8 cellular contexts compared by ENCODE assay signal in genomic region chr14:35825968-35826217, GRCh38. TPM values are rescaled to one million over a fixed set of nuclear protein-coding genes. Genes with fewer than 3 reads are reported as not detected.
A peak's percentile ranks its signal among the peaks of the same experiment; 100 is the strongest.
DNase-seq lines count a peak whose midpoint lies in the region; ATAC-seq and TF ChIP-seq lines count a peak whose summit lies in the region.

No MANE protein-coding gene starts in this region.

- H3K4ac ChIP-seq in H9 (ENCODE audit: low read depth, low read length) = no peak overlapping the region

- H2BK12ac ChIP-seq in H9 (ENCODE audit: insufficient read length, low read depth, low read length) = no peak overlapping the region

- H3K4me1 ChIP-seq in H9 (ENCODE audit: insufficient read depth, low read length) (no peaks in the 10 kb centered on the region), gastroesophageal sphincter (peaks cover 0 to 20% (median 0%) of the 10 kb centered on the region in 3 donors), skeletal muscle tissue (ENCODE audit: control insufficient read depth in 3 of 3, insufficient read depth in 3 of 3, low read length in 3 of 3) (peaks cover 0 to 8% (median 5%) of the 10 kb centered on the region in 3 donors)

- H3K23ac ChIP-seq in H9 (ENCODE audit: insufficient read length, low read depth, low read length) = no peak overlapping the region

- peak overlapping the region; percentile 9 to 31 (median 15); a peak in 3 of 7 replicates for H3K27ac Mint-ChIP-seq in H9

- no peak overlapping the region for H3K27ac ChIP-seq in H9 (ENCODE audit: insufficient read length, low read depth, low read length)
- H3K27ac ChIP-seq in gastroesophageal sphincter = peak overlapping the region in 3 of 4 donors; percentile 96 to 99 (median 96)
- H3K27ac ChIP-seq in skeletal muscle tissue (ENCODE audit: low read depth, low read length) = no peak overlapping the region

- no peak for ATAC-seq in gastroesophageal sphincter
- no peak for ATAC-seq in GM21576 (IDR thresholded peaks at IDR 0.05; ENCODE audit: unreplicated experiment)

- H3K36me3 ChIP-seq in gastroesophageal sphincter (no peaks in the 10 kb centered on the region), skeletal muscle tissue (ENCODE audit: control insufficient read depth in 3 of 3, insufficient read depth in 3 of 3, low read length in 3 of 3) (no peaks in the 10 kb centered on the region)

- no peak overlapping the region for H4K5ac ChIP-seq in H9 (ENCODE audit: insufficient read length, low read depth, low read length)

- H3K27me3 Mint-ChIP-seq in H9 (ENCODE audit: low read depth) = no peaks in the 10 kb centered on the region

- H3K36me3 Mint-ChIP-seq in H9 (ENCODE audit: insufficient read depth in 1 of 3, low read depth in 3 of 3) = peaks cover 0 to 3% (median 0%) of the 10 kb centered on the region in 3 experiments; a peak in 2 of 7 replicates

- TF ChIP-seq POLR2A in gastroesophageal sphincter (IDR thresholded peaks at IDR 0.05) = no peak

- H3K4me2 ChIP-seq in H9 (ENCODE audit: insufficient read depth, insufficient read length, low read length) = peak overlapping the region; percentile 31

- no peak overlapping the region for H3K14ac ChIP-seq in H9 (ENCODE audit: insufficient read depth, low read length)

- H3K9ac ChIP-seq in H9 (ENCODE audit: extremely low read depth, insufficient read length, low read length) = peak overlapping the region; percentile 23
- peak overlapping the region; percentile 75 to 98 (median 89) for H3K9ac ChIP-seq in skeletal muscle tissue (ENCODE audit: low read depth in 1 of 3, low read length in 3 of 3)

- H3K4me3 Mint-ChIP-seq in H9 = peak overlapping the region; percentile 91 to 95

- H2BK20ac ChIP-seq in H9 (ENCODE audit: low read depth, low read length, poor library complexity, severe bottlenecking) = no peak overlapping the region

- WGBS in H9 (ENCODE audit: extremely low coverage, insufficient read length, low lambda C conversion rate) = no CpG with 5 or more reads among the region's 6 CpGs
- WGBS in gastroesophageal sphincter (ENCODE audit: low coverage in 1 of 2), 2 donors = 0 to 2% methylated on average over 4 to 6 of the region's 6 CpGs

- no peaks in the 10 kb centered on the region for H3K79me1 ChIP-seq in H9 (ENCODE audit: insufficient read depth, low read depth, low read length, poor library complexity, severe bottlenecking)

- H2BK5ac ChIP-seq in H9 (ENCODE audit: insufficient read length, low read length) = no peak overlapping the region

- TF ChIP-seq EP300 in gastroesophageal sphincter (IDR thresholded peaks at IDR 0.05) = no peak

- H3K4me3 ChIP-seq in WI38 (ENCODE audit: low read depth, low read length) (peak overlapping the region; percentile 93), gastroesophageal sphincter (peak overlapping the region; percentile 52 to 71), skeletal muscle tissue (ENCODE audit: low read length in 3 of 3) (peak overlapping the region; percentile 92 to 100 (median 96))

- H2AK5ac ChIP-seq in H9 (ENCODE audit: insufficient read length, low read length) = no peak overlapping the region

- H3T11ph ChIP-seq in H9 (ENCODE audit: low read length) = no peak overlapping the region

- no peaks in the 10 kb centered on the region for H3K9me3 ChIP-seq in H9 (ENCODE audit: control insufficient read depth, low read depth, low read length)
- H3K9me3 ChIP-seq in gastroesophageal sphincter = no peaks in the 10 kb centered on the region
- H3K9me3 ChIP-seq in skeletal muscle tissue (ENCODE audit: control insufficient read depth in 3 of 3, low read length in 3 of 3) = no peaks in the 10 kb centered on the region

- H3K4me1 Mint-ChIP-seq in H9 = peaks cover 12% of the 10 kb centered on the region in 2 experiments

- no peak overlapping the region for H2BK120ac ChIP-seq in H9 (ENCODE audit: low read depth, low read length, poor library complexity, severe bottlenecking)

- H2AFZ ChIP-seq in H9 (ENCODE audit: low read length) = no peak overlapping the region

- H3K79me2 ChIP-seq in H9 (ENCODE audit: insufficient read depth, low read length) = no peaks in the 10 kb centered on the region; the same call in 1 of the 2 replicates

- H3K23me2 ChIP-seq in H9 (ENCODE audit: insufficient read length, low read depth, low read length, poor library complexity, severe bottlenecking) = peaks cover 5% of the 10 kb centered on the region

- H3K27me3 ChIP-seq in H9 (ENCODE audit: insufficient read depth, low read length) (no peaks in the 10 kb centered on the region), gastroesophageal sphincter (no peaks in the 10 kb centered on the region), skeletal muscle tissue (ENCODE audit: control insufficient read depth in 3 of 3, insufficient read depth in 3 of 3, low read length in 3 of 3) (no peaks in the 10 kb centered on the region)

- DNase-seq in H9 (no peak), NCI-H345 treated with DMSO at 0.1 percent for 48 hours (lab: John Stamatoyannopoulos, UW; ENCODE audit: unreplicated experiment) (no peak), MV-4-11 (lab: John Stamatoyannopoulos, UW) (no peak), NCI-H82 treated with DMSO at 0.1 percent for 48 hours (lab: John Stamatoyannopoulos, UW; ENCODE audit: unreplicated experiment) (no peak)

- no peaks in the 10 kb centered on the region; a peak in 1 of 5 replicates for H3K9me3 Mint-ChIP-seq in H9

- H3K18ac ChIP-seq in H9 (ENCODE audit: insufficient read length, low read depth, low read length) = no peak overlapping the region

- no peak overlapping the region for H4K91ac ChIP-seq in H9 (ENCODE audit: insufficient read length, low read depth, low read length)

- H4K20me1 ChIP-seq in H9 (ENCODE audit: control insufficient read depth, insufficient read depth, insufficient read length) = no peaks in the 10 kb centered on the region

- no peak overlapping the region for H3K56ac ChIP-seq in H9 (ENCODE audit: insufficient read length, low read depth, low read length)

- H2BK15ac ChIP-seq in H9 (ENCODE audit: low read depth, low read length) = no peak overlapping the region

- TF ChIP-seq CTCF in H9 (conservative IDR thresholded peaks at IDR 0.05) = no peak
- TF ChIP-seq CTCF in WI38 (IDR thresholded peaks at IDR 0.05; ENCODE audit: low read depth, low read length) = no peak
- no peak for TF ChIP-seq CTCF in gastroesophageal sphincter (IDR thresholded peaks at IDR 0.05)

- no peak overlapping the region for H4K8ac ChIP-seq in H9 (replicated peaks; ENCODE audit: insufficient read length, low read depth, low read length)

RNA-seq across cellular contexts. Expression of gene BRMS1L, which starts 0.2 kb away (rescaled TPM):
- total RNA-seq in H9 (2021) (11.4 and 12.9 TPM in 2 replicates), gastroesophageal sphincter (1 to 10 TPM; 5.4 to 8.9 (median 7.0) TPM), skeletal muscle tissue (20.9 TPM)

RNA-seq across cellular contexts. Expression of gene RALGAPA1, which starts 16.8 kb away (rescaled TPM):
- total RNA-seq in H9 (2021) (25.8 and 29.8 TPM in 2 replicates), gastroesophageal sphincter (10 to 100 TPM; 46.6 to 97.4 (median 69.4) TPM), skeletal muscle tissue (83.5 TPM)

Comparison
In these comparisons a context has a peak if more than half of its experiments do, and no peak if none do; other contexts are left out.
1. H3K27ac ChIP-seq: peak in gastroesophageal sphincter (3 of 4); none in H9 (single experiment) and skeletal muscle tissue (single experiment).
2. Peak in every context shown above with its lines, with median percentiles within 50 percentile points of each other: H3K4me3 ChIP-seq.